Comparison of ENCODE assay signal across 1 cellular context in genomic region chr11:27506200-27507182, GRCh38.
TF ChIP-seq lines count a peak whose summit lies in the region.

Gene LIN7C, minus strand, starts transcription at chr11:27506769. Its CDS starts 17 bp downstream, at chr11:27506752.

TF ChIP-seq in HepG2, 621 proteins besides CTCF, POLR2A, EP300 and RAD21 (continued from another document and continues in another):
- TF ChIP-seq BRCA1 (CRISPR knock-in tag; IDR thresholded peaks at IDR 0.05), result 0 out of 2 replicates have a peak, but pooled peaks have one; percentile 63
- TF ChIP-seq REXO4 (CRISPR knock-in tag; IDR thresholded peaks at IDR 0.05; ENCODE audit: borderline replicate concordance), result peak; percentile 56; the same call in 1 of the 2 replicates
- TF ChIP-seq ZNF264 (CRISPR knock-in tag; IDR thresholded peaks at IDR 0.05), result peak; percentile 76; the same call in 1 of the 2 replicates
- TF ChIP-seq ZBTB33 (CRISPR knock-in tag; IDR thresholded peaks at IDR 0.05), result no peak
- TF ChIP-seq LCORL (IDR thresholded peaks at IDR 0.05), result no peak
- no peak for TF ChIP-seq LCORL (CRISPR knock-in tag; IDR thresholded peaks at IDR 0.05)
- TF ChIP-seq ZNF720 (CRISPR knock-in tag; IDR thresholded peaks at IDR 0.05), result no peak
- peak; percentile 25; the same call in 1 of the 2 replicates for TF ChIP-seq KLF11 (CRISPR knock-in tag; IDR thresholded peaks at IDR 0.05)
- 0 out of 2 replicates have a peak, but pooled peaks have one; percentile 62 for TF ChIP-seq ZNF775 (CRISPR knock-in tag; IDR thresholded peaks at IDR 0.05; ENCODE audit: borderline replicate concordance)
- TF ChIP-seq, protein P1, sequence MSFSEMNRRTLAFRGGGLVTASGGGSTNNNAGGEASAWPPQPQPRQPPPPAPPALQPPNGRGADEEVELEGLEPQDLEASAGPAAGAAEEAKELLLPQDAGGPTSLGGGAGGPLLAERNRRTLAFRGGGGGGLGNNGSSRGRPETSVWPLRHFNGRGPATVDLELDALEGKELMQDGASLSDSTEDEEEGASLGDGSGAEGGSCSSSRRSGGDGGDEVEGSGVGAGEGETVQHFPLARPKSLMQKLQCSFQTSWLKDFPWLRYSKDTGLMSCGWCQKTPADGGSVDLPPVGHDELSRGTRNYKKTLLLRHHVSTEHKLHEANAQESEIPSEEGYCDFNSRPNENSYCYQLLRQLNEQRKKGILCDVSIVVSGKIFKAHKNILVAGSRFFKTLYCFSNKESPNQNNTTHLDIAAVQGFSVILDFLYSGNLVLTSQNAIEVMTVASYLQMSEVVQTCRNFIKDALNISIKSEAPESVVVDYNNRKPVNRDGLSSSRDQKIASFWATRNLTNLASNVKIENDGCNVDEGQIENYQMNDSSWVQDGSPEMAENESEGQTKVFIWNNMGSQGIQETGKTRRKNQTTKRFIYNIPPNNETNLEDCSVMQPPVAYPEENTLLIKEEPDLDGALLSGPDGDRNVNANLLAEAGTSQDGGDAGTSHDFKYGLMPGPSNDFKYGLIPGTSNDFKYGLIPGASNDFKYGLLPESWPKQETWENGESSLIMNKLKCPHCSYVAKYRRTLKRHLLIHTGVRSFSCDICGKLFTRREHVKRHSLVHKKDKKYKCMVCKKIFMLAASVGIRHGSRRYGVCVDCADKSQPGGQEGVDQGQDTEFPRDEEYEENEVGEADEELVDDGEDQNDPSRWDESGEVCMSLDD (CRISPR knock-in tag; IDR thresholded peaks at IDR 0.05; ENCODE audit: borderline replicate concordance), result no peak
- TF ChIP-seq HOXA9 (CRISPR knock-in tag; IDR thresholded peaks at IDR 0.05; ENCODE audit: borderline replicate concordance), result no peak
- no peak for TF ChIP-seq MTF1 (CRISPR knock-in tag; IDR thresholded peaks at IDR 0.05)
- TF ChIP-seq AHR (CRISPR knock-in tag; IDR thresholded peaks at IDR 0.05), result peak; percentile 54; the same call in 1 of the 2 replicates
- TF ChIP-seq IRF1 (CRISPR knock-in tag; IDR thresholded peaks at IDR 0.05; ENCODE audit: low read depth), result no peak
- no peak for TF ChIP-seq ZNF879 (CRISPR knock-in tag; IDR thresholded peaks at IDR 0.05)
- peak; percentile 97 for TF ChIP-seq ZMYM4 (CRISPR knock-in tag; IDR thresholded peaks at IDR 0.05)
- TF ChIP-seq ZNF772 (CRISPR knock-in tag; IDR thresholded peaks at IDR 0.05), result peak; percentile 92
- TF ChIP-seq ZNF557 (CRISPR knock-in tag; IDR thresholded peaks at IDR 0.05), result no peak
- no peak for TF ChIP-seq ATF7 (IDR thresholded peaks at IDR 0.05)
- peak; percentile 73; the same call in 1 of the 2 replicates for TF ChIP-seq ATF7 (CRISPR knock-in tag; IDR thresholded peaks at IDR 0.05)
- no peak for TF ChIP-seq TBX3 (IDR thresholded peaks at IDR 0.05; ENCODE audit: borderline replicate concordance)
- peak; percentile 69 for TF ChIP-seq ZNF614 (CRISPR knock-in tag; IDR thresholded peaks at IDR 0.05; ENCODE audit: borderline replicate concordance)
- TF ChIP-seq, protein P2, sequence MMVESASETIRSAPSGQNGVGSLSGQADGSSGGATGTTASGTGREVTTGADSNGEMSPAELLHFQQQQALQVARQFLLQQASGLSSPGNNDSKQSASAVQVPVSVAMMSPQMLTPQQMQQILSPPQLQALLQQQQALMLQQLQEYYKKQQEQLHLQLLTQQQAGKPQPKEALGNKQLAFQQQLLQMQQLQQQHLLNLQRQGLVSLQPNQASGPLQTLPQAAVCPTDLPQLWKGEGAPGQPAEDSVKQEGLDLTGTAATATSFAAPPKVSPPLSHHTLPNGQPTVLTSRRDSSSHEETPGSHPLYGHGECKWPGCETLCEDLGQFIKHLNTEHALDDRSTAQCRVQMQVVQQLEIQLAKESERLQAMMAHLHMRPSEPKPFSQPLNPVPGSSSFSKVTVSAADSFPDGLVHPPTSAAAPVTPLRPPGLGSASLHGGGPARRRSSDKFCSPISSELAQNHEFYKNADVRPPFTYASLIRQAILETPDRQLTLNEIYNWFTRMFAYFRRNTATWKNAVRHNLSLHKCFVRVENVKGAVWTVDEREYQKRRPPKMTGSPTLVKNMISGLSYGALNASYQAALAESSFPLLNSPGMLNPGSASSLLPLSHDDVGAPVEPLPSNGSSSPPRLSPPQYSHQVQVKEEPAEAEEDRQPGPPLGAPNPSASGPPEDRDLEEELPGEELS (CRISPR knock-in tag; IDR thresholded peaks at IDR 0.05), result peak; percentile 70; the same call in 1 of the 2 replicates
- peak; percentile 50; the same call in 1 of the 2 replicates for TF ChIP-seq RXRA (CRISPR knock-in tag; IDR thresholded peaks at IDR 0.05)
- peak; percentile 79 for TF ChIP-seq ASH2L (IDR thresholded peaks at IDR 0.05; ENCODE audit: insufficient read length, low read depth, low read length)
- TF ChIP-seq MLX (CRISPR knock-in tag; IDR thresholded peaks at IDR 0.05), result no peak; the same call in 1 of the 2 replicates
- no peak; the same call in 1 of the 2 replicates for TF ChIP-seq HIC2 (CRISPR knock-in tag; IDR thresholded peaks at IDR 0.05; ENCODE audit: low read depth)
- TF ChIP-seq HNRNPLL (IDR thresholded peaks at IDR 0.05; ENCODE audit: low read depth, low read length, poor library complexity, severe bottlenecking), result peak; percentile 52
- TF ChIP-seq ARHGAP35 (CRISPR knock-in tag; IDR thresholded peaks at IDR 0.05; ENCODE audit: borderline replicate concordance), result no peak
- TF ChIP-seq KLF9 (CRISPR knock-in tag; IDR thresholded peaks at IDR 0.05; ENCODE audit: low read depth), result no peak
- TF ChIP-seq CREM (IDR thresholded peaks at IDR 0.05), result peak; percentile 97
- TF ChIP-seq CREM (CRISPR knock-in tag; IDR thresholded peaks at IDR 0.05), result no peak
- TF ChIP-seq ZKSCAN1 (IDR thresholded peaks at IDR 0.05; ENCODE audit: low read length), result no peak
- no peak for TF ChIP-seq KDM4B (CRISPR knock-in tag; IDR thresholded peaks at IDR 0.05)
- no peak; the same call in 1 of the 2 replicates for TF ChIP-seq ISL2 (CRISPR knock-in tag; IDR thresholded peaks at IDR 0.05)
- no peak for TF ChIP-seq ZNF224 (CRISPR knock-in tag; IDR thresholded peaks at IDR 0.05)
- TF ChIP-seq, protein P3, sequence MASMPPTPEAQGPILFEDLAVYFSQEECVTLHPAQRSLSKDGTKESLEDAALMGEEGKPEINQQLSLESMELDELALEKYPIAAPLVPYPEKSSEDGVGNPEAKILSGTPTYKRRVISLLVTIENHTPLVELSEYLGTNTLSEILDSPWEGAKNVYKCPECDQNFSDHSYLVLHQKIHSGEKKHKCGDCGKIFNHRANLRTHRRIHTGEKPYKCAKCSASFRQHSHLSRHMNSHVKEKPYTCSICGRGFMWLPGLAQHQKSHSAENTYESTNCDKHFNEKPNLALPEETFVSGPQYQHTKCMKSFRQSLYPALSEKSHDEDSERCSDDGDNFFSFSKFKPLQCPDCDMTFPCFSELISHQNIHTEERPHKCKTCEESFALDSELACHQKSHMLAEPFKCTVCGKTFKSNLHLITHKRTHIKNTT (CRISPR knock-in tag; IDR thresholded peaks at IDR 0.05), result no peak
- TF ChIP-seq SUZ12 (IDR thresholded peaks at IDR 0.05; ENCODE audit: low read depth, low read length), result no peak
- no peak for TF ChIP-seq MTA1 (CRISPR knock-in tag; IDR thresholded peaks at IDR 0.05; ENCODE audit: borderline replicate concordance)
- TF ChIP-seq STAT5B (CRISPR knock-in tag; IDR thresholded peaks at IDR 0.05), result no peak
- TF ChIP-seq ZNF556 (CRISPR knock-in tag; IDR thresholded peaks at IDR 0.05; ENCODE audit: borderline replicate concordance), result peak; percentile 50
- TF ChIP-seq ZNF607 (CRISPR knock-in tag; IDR thresholded peaks at IDR 0.05; ENCODE audit: borderline replicate concordance), result no peak
- TF ChIP-seq, protein P4, sequence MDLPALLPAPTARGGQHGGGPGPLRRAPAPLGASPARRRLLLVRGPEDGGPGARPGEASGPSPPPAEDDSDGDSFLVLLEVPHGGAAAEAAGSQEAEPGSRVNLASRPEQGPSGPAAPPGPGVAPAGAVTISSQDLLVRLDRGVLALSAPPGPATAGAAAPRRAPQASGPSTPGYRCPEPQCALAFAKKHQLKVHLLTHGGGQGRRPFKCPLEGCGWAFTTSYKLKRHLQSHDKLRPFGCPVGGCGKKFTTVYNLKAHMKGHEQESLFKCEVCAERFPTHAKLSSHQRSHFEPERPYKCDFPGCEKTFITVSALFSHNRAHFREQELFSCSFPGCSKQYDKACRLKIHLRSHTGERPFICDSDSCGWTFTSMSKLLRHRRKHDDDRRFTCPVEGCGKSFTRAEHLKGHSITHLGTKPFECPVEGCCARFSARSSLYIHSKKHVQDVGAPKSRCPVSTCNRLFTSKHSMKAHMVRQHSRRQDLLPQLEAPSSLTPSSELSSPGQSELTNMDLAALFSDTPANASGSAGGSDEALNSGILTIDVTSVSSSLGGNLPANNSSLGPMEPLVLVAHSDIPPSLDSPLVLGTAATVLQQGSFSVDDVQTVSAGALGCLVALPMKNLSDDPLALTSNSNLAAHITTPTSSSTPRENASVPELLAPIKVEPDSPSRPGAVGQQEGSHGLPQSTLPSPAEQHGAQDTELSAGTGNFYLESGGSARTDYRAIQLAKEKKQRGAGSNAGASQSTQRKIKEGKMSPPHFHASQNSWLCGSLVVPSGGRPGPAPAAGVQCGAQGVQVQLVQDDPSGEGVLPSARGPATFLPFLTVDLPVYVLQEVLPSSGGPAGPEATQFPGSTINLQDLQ (CRISPR knock-in tag; IDR thresholded peaks at IDR 0.05), result 0 out of 2 replicates have a peak, but pooled peaks have one; percentile 36
- TF ChIP-seq, protein P5, sequence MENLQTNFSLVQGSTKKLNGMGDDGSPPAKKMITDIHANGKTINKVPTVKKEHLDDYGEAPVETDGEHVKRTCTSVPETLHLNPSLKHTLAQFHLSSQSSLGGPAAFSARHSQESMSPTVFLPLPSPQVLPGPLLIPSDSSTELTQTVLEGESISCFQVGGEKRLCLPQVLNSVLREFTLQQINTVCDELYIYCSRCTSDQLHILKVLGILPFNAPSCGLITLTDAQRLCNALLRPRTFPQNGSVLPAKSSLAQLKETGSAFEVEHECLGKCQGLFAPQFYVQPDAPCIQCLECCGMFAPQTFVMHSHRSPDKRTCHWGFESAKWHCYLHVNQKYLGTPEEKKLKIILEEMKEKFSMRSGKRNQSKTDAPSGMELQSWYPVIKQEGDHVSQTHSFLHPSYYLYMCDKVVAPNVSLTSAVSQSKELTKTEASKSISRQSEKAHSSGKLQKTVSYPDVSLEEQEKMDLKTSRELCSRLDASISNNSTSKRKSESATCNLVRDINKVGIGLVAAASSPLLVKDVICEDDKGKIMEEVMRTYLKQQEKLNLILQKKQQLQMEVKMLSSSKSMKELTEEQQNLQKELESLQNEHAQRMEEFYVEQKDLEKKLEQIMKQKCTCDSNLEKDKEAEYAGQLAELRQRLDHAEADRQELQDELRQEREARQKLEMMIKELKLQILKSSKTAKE (CRISPR knock-in tag; IDR thresholded peaks at IDR 0.05; ENCODE audit: borderline replicate concordance), result no peak
- TF ChIP-seq ZNF550 (CRISPR knock-in tag; IDR thresholded peaks at IDR 0.05; ENCODE audit: borderline replicate concordance), result no peak
- peak; percentile 84 for TF ChIP-seq ELF3 (CRISPR knock-in tag; IDR thresholded peaks at IDR 0.05)
- TF ChIP-seq ZC3H4 (CRISPR knock-in tag; IDR thresholded peaks at IDR 0.05; ENCODE audit: borderline replicate concordance), result 0 out of 2 replicates have a peak, but pooled peaks have one; percentile 27
